1 cellular context compared by ENCODE assay signal in the genomic region with DNA sequence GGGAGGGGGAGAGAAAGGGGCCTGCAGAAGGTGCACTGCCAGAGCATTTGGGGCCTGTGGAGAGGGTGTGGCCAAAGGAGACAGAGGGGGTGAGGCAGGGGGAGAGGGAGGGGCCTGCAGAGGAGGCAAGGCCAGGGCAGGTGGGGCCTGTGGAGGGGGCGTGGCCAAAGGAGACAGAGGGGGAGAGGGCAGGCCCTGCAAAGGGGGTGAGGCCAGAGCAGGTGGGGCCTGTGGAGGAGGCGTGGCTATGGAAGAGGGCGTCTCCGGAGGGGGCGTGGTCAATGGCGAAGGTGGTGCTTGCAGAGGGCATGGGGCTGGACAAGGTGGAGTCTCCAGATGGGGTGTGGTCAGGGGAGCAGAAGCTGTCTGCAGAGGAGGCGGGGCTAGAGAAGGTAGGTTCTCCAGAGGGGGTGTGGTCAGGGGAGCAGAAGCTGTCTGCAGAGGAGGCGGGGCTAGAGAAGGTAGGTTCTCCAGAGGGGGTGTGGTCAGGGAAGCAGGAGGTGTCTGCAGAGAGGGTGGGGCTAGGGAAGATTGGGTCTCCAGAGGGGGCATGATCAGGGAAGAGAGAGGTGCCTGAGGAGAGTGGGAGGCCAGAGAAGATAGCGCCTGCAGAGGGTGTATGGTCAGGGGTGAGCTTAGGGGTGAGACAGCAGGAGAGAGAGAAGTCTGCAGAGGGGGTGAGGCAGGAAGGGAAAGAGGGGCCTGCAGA.
TF ChIP-seq lines count a peak whose summit lies in the region.

No MANE protein-coding gene starts in this region.

TF ChIP-seq in HEK293, 187 proteins besides CTCF, POLR2A, EP300 and RAD21 (continued from another document and continues in another):
- TF ChIP-seq, protein P1, sequence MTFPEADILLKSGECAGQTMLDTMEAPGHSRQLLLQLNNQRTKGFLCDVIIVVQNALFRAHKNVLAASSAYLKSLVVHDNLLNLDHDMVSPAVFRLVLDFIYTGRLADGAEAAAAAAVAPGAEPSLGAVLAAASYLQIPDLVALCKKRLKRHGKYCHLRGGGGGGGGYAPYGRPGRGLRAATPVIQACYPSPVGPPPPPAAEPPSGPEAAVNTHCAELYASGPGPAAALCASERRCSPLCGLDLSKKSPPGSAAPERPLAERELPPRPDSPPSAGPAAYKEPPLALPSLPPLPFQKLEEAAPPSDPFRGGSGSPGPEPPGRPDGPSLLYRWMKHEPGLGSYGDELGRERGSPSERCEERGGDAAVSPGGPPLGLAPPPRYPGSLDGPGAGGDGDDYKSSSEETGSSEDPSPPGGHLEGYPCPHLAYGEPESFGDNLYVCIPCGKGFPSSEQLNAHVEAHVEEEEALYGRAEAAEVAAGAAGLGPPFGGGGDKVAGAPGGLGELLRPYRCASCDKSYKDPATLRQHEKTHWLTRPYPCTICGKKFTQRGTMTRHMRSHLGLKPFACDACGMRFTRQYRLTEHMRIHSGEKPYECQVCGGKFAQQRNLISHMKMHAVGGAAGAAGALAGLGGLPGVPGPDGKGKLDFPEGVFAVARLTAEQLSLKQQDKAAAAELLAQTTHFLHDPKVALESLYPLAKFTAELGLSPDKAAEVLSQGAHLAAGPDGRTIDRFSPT (tag by site-specific recombination; IDR thresholded peaks at IDR 0.05), result 0 out of 2 replicates have a peak, but pooled peaks have one; percentile 10
- TF ChIP-seq ZNF16 (tag by site-specific recombination; IDR thresholded peaks at IDR 0.05; ENCODE audit: low read depth) (no peak), ZNF133 (tag by site-specific recombination; IDR thresholded peaks at IDR 0.05) (no peak), GLIS1 (tag by site-specific recombination; IDR thresholded peaks at IDR 0.05) (peak; percentile 36; the same call in 1 of the 2 replicates), ZNF121 (tag by site-specific recombination; IDR thresholded peaks at IDR 0.05) (no peak), GLIS2 (tag by site-specific recombination; IDR thresholded peaks at IDR 0.05) (peak; percentile 55; the same call in 1 of the 2 replicates), SP3 (tag by site-specific recombination; IDR thresholded peaks at IDR 0.05) (peak; percentile 15), ZNF341 (tag by site-specific recombination; IDR thresholded peaks at IDR 0.05; ENCODE audit: low read depth) (no peak), ZBTB21 (tag by site-specific recombination; IDR thresholded peaks at IDR 0.05) (0 out of 2 replicates have a peak, but pooled peaks have one; percentile 4), ZFP41 (tag by site-specific recombination; IDR thresholded peaks at IDR 0.05; ENCODE audit: borderline replicate concordance) (no peak), ZNF24 (tag by site-specific recombination; IDR thresholded peaks at IDR 0.05) (no peak), IKZF3 (tag by site-specific recombination; IDR thresholded peaks at IDR 0.05) (no peak), ZNF175 (tag by site-specific recombination; IDR thresholded peaks at IDR 0.05) (no peak), ZNF658 (tag by site-specific recombination; IDR thresholded peaks at IDR 0.05) (no peak), GLI4 (tag by site-specific recombination; IDR thresholded peaks at IDR 0.05) (no peak), KLF1 (tag by site-specific recombination; IDR thresholded peaks at IDR 0.05) (peak; percentile 68), KLF8 (tag by site-specific recombination; IDR thresholded peaks at IDR 0.05) (peak; percentile 96), ZNF629 (tag by site-specific recombination; IDR thresholded peaks at IDR 0.05) (no peak), ZXDB (tag by site-specific recombination; IDR thresholded peaks at IDR 0.05) (no peak), ZNF530 (tag by site-specific recombination; IDR thresholded peaks at IDR 0.05; ENCODE audit: low read depth) (no peak), ZNF548 (tag by site-specific recombination; IDR thresholded peaks at IDR 0.05) (no peak), ZNF169 (tag by site-specific recombination; IDR thresholded peaks at IDR 0.05) (no peak), ZNF561 (tag by site-specific recombination; IDR thresholded peaks at IDR 0.05; ENCODE audit: borderline replicate concordance) (no peak), ZNF10 (tag by site-specific recombination; IDR thresholded peaks at IDR 0.05) (no peak), KLF10 (tag by site-specific recombination; IDR thresholded peaks at IDR 0.05) (peak; percentile 13), ZNF830 (tag by site-specific recombination; IDR thresholded peaks at IDR 0.05; ENCODE audit: low read depth) (no peak), ZFP69B (tag by site-specific recombination; IDR thresholded peaks at IDR 0.05) (peak; percentile 42; the same call in 1 of the 2 replicates), ZNF239 (tag by site-specific recombination; IDR thresholded peaks at IDR 0.05) (no peak), KLF16 (tag by site-specific recombination; IDR thresholded peaks at IDR 0.05) (peak; percentile 50; the same call in 1 of the 2 replicates)
- TF ChIP-seq, protein P2, sequence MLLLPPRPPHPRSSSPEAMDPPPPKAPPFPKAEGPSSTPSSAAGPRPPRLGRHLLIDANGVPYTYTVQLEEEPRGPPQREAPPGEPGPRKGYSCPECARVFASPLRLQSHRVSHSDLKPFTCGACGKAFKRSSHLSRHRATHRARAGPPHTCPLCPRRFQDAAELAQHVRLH (tag by site-specific recombination; IDR thresholded peaks at IDR 0.05), result no peak
- TF ChIP-seq, protein P3, sequence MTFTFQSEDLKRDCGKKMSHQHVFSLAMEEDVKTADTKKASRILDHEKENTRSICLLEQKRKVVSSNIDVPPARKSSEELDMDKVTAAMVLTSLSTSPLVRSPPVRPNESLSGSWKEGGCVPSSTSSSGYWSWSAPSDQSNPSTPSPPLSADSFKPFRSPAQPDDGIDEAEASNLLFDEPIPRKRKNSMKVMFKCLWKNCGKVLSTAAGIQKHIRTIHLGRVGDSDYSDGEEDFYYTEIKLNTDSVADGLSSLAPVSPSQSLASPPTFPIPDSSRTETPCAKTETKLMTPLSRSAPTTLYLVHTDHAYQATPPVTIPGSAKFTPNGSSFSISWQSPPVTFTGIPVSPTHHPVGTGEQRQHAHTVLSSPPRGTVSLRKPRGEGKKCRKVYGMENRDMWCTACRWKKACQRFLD (tag by site-specific recombination; IDR thresholded peaks at IDR 0.05), result no peak
- TF ChIP-seq, protein P4, sequence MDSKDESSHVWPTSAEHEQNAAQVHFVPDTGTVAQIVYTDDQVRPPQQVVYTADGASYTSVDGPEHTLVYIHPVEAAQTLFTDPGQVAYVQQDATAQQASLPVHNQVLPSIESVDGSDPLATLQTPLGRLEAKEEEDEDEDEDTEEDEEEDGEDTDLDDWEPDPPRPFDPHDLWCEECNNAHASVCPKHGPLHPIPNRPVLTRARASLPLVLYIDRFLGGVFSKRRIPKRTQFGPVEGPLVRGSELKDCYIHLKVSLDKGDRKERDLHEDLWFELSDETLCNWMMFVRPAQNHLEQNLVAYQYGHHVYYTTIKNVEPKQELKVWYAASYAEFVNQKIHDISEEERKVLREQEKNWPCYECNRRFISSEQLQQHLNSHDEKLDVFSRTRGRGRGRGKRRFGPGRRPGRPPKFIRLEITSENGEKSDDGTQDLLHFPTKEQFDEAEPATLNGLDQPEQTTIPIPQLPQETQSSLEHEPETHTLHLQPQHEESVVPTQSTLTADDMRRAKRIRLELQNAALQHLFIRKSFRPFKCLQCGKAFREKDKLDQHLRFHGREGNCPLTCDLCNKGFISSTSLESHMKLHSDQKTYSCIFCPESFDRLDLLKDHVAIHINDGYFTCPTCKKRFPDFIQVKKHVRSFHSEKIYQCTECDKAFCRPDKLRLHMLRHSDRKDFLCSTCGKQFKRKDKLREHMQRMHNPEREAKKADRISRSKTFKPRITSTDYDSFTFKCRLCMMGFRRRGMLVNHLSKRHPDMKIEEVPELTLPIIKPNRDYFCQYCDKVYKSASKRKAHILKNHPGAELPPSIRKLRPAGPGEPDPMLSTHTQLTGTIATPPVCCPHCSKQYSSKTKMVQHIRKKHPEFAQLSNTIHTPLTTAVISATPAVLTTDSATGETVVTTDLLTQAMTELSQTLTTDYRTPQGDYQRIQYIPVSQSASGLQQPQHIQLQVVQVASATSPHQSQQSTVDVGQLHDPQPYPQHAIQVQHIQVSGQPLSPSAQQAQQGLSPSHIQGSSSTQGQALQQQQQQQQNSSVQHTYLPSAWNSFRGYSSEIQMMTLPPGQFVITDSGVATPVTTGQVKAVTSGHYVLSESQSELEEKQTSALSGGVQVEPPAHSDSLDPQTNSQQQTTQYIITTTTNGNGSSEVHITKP (tag by site-specific recombination; IDR thresholded peaks at IDR 0.05), result no peak
- TF ChIP-seq, protein P5, sequence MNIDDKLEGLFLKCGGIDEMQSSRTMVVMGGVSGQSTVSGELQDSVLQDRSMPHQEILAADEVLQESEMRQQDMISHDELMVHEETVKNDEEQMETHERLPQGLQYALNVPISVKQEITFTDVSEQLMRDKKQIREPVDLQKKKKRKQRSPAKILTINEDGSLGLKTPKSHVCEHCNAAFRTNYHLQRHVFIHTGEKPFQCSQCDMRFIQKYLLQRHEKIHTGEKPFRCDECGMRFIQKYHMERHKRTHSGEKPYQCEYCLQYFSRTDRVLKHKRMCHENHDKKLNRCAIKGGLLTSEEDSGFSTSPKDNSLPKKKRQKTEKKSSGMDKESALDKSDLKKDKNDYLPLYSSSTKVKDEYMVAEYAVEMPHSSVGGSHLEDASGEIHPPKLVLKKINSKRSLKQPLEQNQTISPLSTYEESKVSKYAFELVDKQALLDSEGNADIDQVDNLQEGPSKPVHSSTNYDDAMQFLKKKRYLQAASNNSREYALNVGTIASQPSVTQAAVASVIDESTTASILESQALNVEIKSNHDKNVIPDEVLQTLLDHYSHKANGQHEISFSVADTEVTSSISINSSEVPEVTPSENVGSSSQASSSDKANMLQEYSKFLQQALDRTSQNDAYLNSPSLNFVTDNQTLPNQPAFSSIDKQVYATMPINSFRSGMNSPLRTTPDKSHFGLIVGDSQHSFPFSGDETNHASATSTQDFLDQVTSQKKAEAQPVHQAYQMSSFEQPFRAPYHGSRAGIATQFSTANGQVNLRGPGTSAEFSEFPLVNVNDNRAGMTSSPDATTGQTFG (tag by site-specific recombination; IDR thresholded peaks at IDR 0.05; ENCODE audit: borderline replicate concordance), result no peak
- TF ChIP-seq, protein P6, sequence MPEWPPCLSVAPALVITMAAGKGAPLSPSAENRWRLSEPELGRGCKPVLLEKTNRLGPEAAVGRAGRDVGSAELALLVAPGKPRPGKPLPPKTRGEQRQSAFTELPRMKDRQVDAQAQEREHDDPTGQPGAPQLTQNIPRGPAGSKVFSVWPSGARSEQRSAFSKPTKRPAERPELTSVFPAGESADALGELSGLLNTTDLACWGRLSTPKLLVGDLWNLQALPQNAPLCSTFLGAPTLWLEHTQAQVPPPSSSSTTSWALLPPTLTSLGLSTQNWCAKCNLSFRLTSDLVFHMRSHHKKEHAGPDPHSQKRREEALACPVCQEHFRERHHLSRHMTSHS (tag by site-specific recombination; IDR thresholded peaks at IDR 0.05), result no peak
- TF ChIP-seq, protein P7, sequence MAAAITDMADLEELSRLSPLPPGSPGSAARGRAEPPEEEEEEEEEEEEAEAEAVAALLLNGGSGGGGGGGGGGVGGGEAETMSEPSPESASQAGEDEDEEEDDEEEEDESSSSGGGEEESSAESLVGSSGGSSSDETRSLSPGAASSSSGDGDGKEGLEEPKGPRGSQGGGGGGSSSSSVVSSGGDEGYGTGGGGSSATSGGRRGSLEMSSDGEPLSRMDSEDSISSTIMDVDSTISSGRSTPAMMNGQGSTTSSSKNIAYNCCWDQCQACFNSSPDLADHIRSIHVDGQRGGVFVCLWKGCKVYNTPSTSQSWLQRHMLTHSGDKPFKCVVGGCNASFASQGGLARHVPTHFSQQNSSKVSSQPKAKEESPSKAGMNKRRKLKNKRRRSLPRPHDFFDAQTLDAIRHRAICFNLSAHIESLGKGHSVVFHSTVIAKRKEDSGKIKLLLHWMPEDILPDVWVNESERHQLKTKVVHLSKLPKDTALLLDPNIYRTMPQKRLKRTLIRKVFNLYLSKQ (tag by site-specific recombination; IDR thresholded peaks at IDR 0.05; ENCODE audit: borderline replicate concordance), result no peak
- TF ChIP-seq, protein P8, sequence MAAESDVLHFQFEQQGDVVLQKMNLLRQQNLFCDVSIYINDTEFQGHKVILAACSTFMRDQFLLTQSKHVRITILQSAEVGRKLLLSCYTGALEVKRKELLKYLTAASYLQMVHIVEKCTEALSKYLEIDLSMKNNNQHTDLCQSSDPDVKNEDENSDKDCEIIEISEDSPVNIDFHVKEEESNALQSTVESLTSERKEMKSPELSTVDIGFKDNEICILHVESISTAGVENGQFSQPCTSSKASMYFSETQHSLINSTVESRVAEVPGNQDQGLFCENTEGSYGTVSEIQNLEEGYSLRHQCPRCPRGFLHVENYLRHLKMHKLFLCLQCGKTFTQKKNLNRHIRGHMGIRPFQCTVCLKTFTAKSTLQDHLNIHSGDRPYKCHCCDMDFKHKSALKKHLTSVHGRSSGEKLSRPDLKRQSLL (tag by site-specific recombination; IDR thresholded peaks at IDR 0.05), result no peak
- TF ChIP-seq, protein P9, sequence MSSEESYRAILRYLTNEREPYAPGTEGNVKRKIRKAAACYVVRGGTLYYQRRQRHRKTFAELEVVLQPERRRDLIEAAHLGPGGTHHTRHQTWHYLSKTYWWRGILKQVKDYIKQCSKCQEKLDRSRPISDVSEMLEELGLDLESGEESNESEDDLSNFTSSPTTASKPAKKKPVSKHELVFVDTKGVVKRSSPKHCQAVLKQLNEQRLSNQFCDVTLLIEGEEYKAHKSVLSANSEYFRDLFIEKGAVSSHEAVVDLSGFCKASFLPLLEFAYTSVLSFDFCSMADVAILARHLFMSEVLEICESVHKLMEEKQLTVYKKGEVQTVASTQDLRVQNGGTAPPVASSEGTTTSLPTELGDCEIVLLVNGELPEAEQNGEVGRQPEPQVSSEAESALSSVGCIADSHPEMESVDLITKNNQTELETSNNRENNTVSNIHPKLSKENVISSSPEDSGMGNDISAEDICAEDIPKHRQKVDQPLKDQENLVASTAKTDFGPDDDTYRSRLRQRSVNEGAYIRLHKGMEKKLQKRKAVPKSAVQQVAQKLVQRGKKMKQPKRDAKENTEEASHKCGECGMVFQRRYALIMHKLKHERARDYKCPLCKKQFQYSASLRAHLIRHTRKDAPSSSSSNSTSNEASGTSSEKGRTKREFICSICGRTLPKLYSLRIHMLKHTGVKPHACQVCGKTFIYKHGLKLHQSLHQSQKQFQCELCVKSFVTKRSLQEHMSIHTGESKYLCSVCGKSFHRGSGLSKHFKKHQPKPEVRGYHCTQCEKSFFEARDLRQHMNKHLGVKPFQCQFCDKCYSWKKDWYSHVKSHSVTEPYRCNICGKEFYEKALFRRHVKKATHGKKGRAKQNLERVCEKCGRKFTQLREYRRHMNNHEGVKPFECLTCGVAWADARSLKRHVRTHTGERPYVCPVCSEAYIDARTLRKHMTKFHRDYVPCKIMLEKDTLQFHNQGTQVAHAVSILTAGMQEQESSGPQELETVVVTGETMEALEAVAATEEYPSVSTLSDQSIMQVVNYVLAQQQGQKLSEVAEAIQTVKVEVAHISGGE (tag by site-specific recombination; conservative IDR thresholded peaks at IDR 0.05; ENCODE audit: low read depth), result no peak
- TF ChIP-seq, protein P10, sequence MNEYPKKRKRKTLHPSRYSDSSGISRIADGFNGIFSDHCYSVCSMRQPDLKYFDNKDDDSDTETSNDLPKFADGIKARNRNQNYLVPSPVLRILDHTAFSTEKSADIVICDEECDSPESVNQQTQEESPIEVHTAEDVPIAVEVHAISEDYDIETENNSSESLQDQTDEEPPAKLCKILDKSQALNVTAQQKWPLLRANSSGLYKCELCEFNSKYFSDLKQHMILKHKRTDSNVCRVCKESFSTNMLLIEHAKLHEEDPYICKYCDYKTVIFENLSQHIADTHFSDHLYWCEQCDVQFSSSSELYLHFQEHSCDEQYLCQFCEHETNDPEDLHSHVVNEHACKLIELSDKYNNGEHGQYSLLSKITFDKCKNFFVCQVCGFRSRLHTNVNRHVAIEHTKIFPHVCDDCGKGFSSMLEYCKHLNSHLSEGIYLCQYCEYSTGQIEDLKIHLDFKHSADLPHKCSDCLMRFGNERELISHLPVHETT (tag by site-specific recombination; IDR thresholded peaks at IDR 0.05), result no peak
